1 cellular context compared by ENCODE assay signal in the genomic region with DNA sequence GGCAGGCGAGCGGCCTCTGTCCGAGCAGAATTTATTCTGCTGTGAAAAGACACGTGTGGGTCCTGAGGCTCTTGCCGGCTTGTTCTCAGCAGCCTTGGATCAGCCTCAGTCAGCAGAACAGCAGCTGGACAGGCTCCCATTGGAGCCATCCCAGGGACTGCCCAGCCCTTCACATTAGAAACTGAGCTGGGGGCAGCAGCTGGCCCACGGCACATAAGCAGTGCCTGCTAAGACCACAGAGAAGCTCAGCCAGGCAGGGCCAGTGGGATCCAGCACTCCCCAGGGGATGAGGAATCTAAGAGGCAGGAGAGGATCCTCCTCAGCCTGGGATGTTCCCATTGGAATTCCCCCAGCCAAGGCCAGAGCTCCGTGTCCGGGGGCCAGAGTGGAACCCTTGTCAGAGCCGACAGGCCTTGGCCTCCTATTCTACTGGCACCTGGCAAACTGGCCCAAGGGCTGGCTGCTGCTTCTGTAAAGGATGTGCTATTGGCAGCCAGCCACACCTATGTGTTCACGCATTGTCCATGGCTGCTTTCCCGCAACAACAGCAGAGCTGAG.
TF ChIP-seq lines count a peak whose summit lies in the region.

No MANE protein-coding gene starts in this region.

TF ChIP-seq in endothelial cell of umbilical vein, 7 proteins besides CTCF, POLR2A, EP300 and RAD21:
- no peak for TF ChIP-seq GATA2 (IDR thresholded peaks at IDR 0.05; ENCODE audit: insufficient read depth, insufficient read length, low read depth, low read length)
- TF ChIP-seq EZH2 (IDR thresholded peaks at IDR 0.05; ENCODE audit: borderline replicate concordance, low read depth, low read length, severe bottlenecking): no peak
- no peak for TF ChIP-seq MYC (IDR thresholded peaks at IDR 0.05; ENCODE audit: low read depth, low read length)
- no peak for TF ChIP-seq POLR2AphosphoS5 (IDR thresholded peaks at IDR 0.05; ENCODE audit: insufficient read depth, low read depth, low read length)
- TF ChIP-seq, protein P1, sequence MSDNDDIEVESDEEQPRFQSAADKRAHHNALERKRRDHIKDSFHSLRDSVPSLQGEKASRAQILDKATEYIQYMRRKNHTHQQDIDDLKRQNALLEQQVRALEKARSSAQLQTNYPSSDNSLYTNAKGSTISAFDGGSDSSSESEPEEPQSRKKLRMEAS (IDR thresholded peaks at IDR 0.05; ENCODE audit: insufficient read depth, insufficient read length): no peak
- no peak for TF ChIP-seq JUN (IDR thresholded peaks at IDR 0.05; ENCODE audit: borderline replicate concordance, insufficient read depth, insufficient read length, low read depth)
- no peak for TF ChIP-seq FOS (IDR thresholded peaks at IDR 0.05; ENCODE audit: borderline replicate concordance, insufficient read depth, low read length)
